Comparison of ENCODE assay signal across 8 cellular contexts in genomic region chr7:30564243-30564892, GRCh38. TPM values are rescaled to one million over a fixed set of nuclear protein-coding genes. Genes with fewer than 3 reads are reported as not detected.
DNase-seq lines count a peak whose midpoint lies in the region; ATAC-seq and TF ChIP-seq lines count a peak whose summit lies in the region.

No MANE protein-coding gene starts in this region.

- peaks cover 0 to 4% (median 0%) of the 10 kb centered on the region in 7 donors for H3K4me1 Mint-ChIP-seq in naive thymus-derived CD4-positive, alpha-beta T cell
- no peaks in the 10 kb centered on the region for H3K4me1 Mint-ChIP-seq in stimulated activated effector memory CD8-positive, alpha-beta T cell treated with anti-CD3 and anti-CD28 coated beads, Interleukin-12 subunit alpha, Interleukin-12 subunit beta, amount 100 ng/mL, for 72 hours

- no peaks in the 10 kb centered on the region for H4K20me1 ChIP-seq in IMR-90 (ENCODE audit: insufficient read depth, low read length)

- intact Hi-C loops in IMR-90 (cut with micrococcal nuclease): loop anchor here (1.0 to 2.0 kb wide), 6 partner anchors 16 to 400 kb away; no protein-coding TSS in a partner anchor
- intact Hi-C loops in naive thymus-derived CD4-positive, alpha-beta T cell (cut with micrococcal nuclease): loop anchor here (1.0 to 10.0 kb wide), 10 partner anchors 16 to 1640 kb away; no protein-coding TSS in a partner anchor

- no peak overlapping the region for H3K18ac ChIP-seq in IMR-90 (ENCODE audit: low read depth, low read length)

- no peak overlapping the region for H3K27ac ChIP-seq in IMR-90 (ENCODE audit: insufficient read depth, low read length)
- H3K27ac ChIP-seq in naive thymus-derived CD4-positive, alpha-beta T cell (ENCODE audit: low read depth, low read length): no peak overlapping the region

- H3K36me3 ChIP-seq in IMR-90 (ENCODE audit: control insufficient read depth, insufficient read depth, low read length): peaks cover 12% of the 10 kb centered on the region
- H3K36me3 ChIP-seq in naive thymus-derived CD4-positive, alpha-beta T cell (ENCODE audit: control insufficient read depth in 2 of 3, insufficient read depth in 3 of 3, low read length in 3 of 3): peaks cover 0 to 54% (median 6%) of the 10 kb centered on the region in 3 experiments

- no peak overlapping the region for H3K23ac ChIP-seq in IMR-90 (ENCODE audit: low read depth, low read length)

- H2BK5ac ChIP-seq in IMR-90 (ENCODE audit: low read depth, low read length, poor library complexity, severe bottlenecking): no peak overlapping the region

- no peak overlapping the region for H4K91ac ChIP-seq in IMR-90 (ENCODE audit: insufficient read depth, low read depth, low read length)

- H4K5ac ChIP-seq in IMR-90 (ENCODE audit: low read depth, low read length): no peak overlapping the region

- dilution Hi-C loops in IMR-90 (cut with HindIII; ENCODE audit: low sequenced_read_pairs, unreplicated experiment): no loop called here

- peak; percentile 91 for TF ChIP-seq CTCF in IMR-90 (conservative IDR thresholded peaks at IDR 0.05; ENCODE audit: low read depth, low read length)

- no peak overlapping the region for H4K8ac ChIP-seq in IMR-90 (ENCODE audit: low read depth in 2 of 2, low read length in 2 of 2)

- no peak overlapping the region for H2BK20ac ChIP-seq in IMR-90 (ENCODE audit: low read depth, low read length)

- no CpG with 5 or more reads among the region's 7 CpGs for WGBS in IMR-90 (ENCODE audit: extremely low coverage in 2 of 2, insufficient read length in 1 of 2), 2 experiments

- no peaks in the 10 kb centered on the region for H3K79me1 ChIP-seq in IMR-90 (ENCODE audit: low read depth in 1 of 2, low read length in 2 of 2)

- H3K9ac ChIP-seq in IMR-90 (ENCODE audit: low read depth, low read length): no peak overlapping the region

- H3K9me1 ChIP-seq in IMR-90 (ENCODE audit: insufficient read depth, low read length): no peaks in the 10 kb centered on the region; the same call in 1 of the 2 replicates

- in situ Hi-C loops in IMR-90 (cut with MboI; ENCODE audit: low sequenced_read_pairs): loop anchor here (5.0 to 10.0 kb wide), 2 partner anchors 287 to 400 kb away; no protein-coding TSS in a partner anchor

- TF ChIP-seq POLR2A in IMR-90 (IDR thresholded peaks at IDR 0.05; ENCODE audit: low read depth, low read length): no peak
- TF ChIP-seq POLR2A in erythroblast (IDR thresholded peaks at IDR 0.05; ENCODE audit: low read length): no peak

- H3K36me3 Mint-ChIP-seq in naive thymus-derived CD4-positive, alpha-beta T cell: peaks cover 9 to 39% (median 23%) of the 10 kb centered on the region in 5 donors
- H3K36me3 Mint-ChIP-seq in stimulated activated effector memory CD8-positive, alpha-beta T cell treated with anti-CD3 and anti-CD28 coated beads, Interleukin-12 subunit alpha, Interleukin-12 subunit beta, amount 100 ng/mL, for 72 hours: peaks cover 28% of the 10 kb centered on the region

- H3K4ac ChIP-seq in IMR-90 (ENCODE audit: low read depth, low read length): no peak overlapping the region

- H3K27me3 ChIP-seq in IMR-90 (ENCODE audit: control insufficient read depth, insufficient read depth, low read length): no peaks in the 10 kb centered on the region
- no peaks in the 10 kb centered on the region for H3K27me3 ChIP-seq in naive thymus-derived CD4-positive, alpha-beta T cell (ENCODE audit: control insufficient read depth in 2 of 2, insufficient read depth in 2 of 2, low read length in 2 of 2)

- POLR2A ChIA-PET in IMR-90 (lab: Charles Lee; ENCODE audit: unreplicated experiment): no interaction called here
- POLR2A ChIA-PET in naive thymus-derived CD4-positive, alpha-beta T cell (lab: Charles Lee): no interaction called here

- peaks cover 6% of the 10 kb centered on the region for H3K4me1 ChIP-seq in IMR-90 (ENCODE audit: control insufficient read depth, insufficient read depth, low read length)
- H3K4me1 ChIP-seq in naive thymus-derived CD4-positive, alpha-beta T cell (ENCODE audit: control insufficient read depth in 2 of 2, insufficient read depth in 2 of 2, low read length in 2 of 2): no peaks in the 10 kb centered on the region

- no peak overlapping the region for H3K4me2 ChIP-seq in IMR-90 (ENCODE audit: low read depth, low read length)

- no peak overlapping the region for H3K4me3 ChIP-seq in IMR-90 (ENCODE audit: insufficient read depth, low read depth, low read length)
- no peak overlapping the region for H3K4me3 ChIP-seq in naive thymus-derived CD4-positive, alpha-beta T cell (ENCODE audit: low read length)

- H3K27me3 Mint-ChIP-seq in naive thymus-derived CD4-positive, alpha-beta T cell: no peaks in the 10 kb centered on the region

- H2AFZ ChIP-seq in IMR-90 (replicated peaks; ENCODE audit: low read length, poor library complexity): peak overlapping the region; percentile 82

- TF ChIP-seq RAD21 in IMR-90 (IDR thresholded peaks at IDR 0.05; ENCODE audit: low read length): peak; percentile 95

- ATAC-seq in GM21576 (IDR thresholded peaks at IDR 0.05; ENCODE audit: unreplicated experiment) (peak; percentile 86), IMR-90 (ENCODE audit: low read depth) (peak; percentile 96)
- peak; percentile 98 for ATAC-seq in naive thymus-derived CD4-positive, alpha-beta T cell
- peak; percentile 90 for ATAC-seq in stimulated activated effector memory CD8-positive, alpha-beta T cell treated with anti-CD3 and anti-CD28 coated beads, Interleukin-12 subunit alpha, Interleukin-12 subunit beta, amount 100 ng/mL, for 72 hours

- no peak overlapping the region for H2BK120ac ChIP-seq in IMR-90 (ENCODE audit: low read depth, low read length)

- H3K9me3 ChIP-seq in IMR-90 (ENCODE audit: control insufficient read depth, insufficient read depth, low read length): no peaks in the 10 kb centered on the region
- no peaks in the 10 kb centered on the region for H3K9me3 ChIP-seq in naive thymus-derived CD4-positive, alpha-beta T cell (ENCODE audit: control insufficient read depth in 2 of 3, low read length in 3 of 3)

- DNase-seq in DMS153 (lab: John Stamatoyannopoulos, UW) (peak; percentile 68), IMR-90 (peak; percentile 80), OCI-M1 (lab: John Stamatoyannopoulos, UW) (peak; percentile 84), activated T-cell treated with anti-CD3 and anti-CD28 coated beads for 1 hour (ENCODE audit: low read depth) (peak; percentile 66), erythroblast (lab: John Stamatoyannopoulos, UW) (peak; percentile 80 to 91)
- peak; percentile 45 to 77 (median 66) for DNase-seq in naive thymus-derived CD4-positive, alpha-beta T cell
- DNase-seq in stimulated activated effector memory CD8-positive, alpha-beta T cell treated with anti-CD3 and anti-CD28 coated beads, Interleukin-12 subunit alpha, Interleukin-12 subunit beta, amount 100 ng/mL, for 72 hours (ENCODE audit: low spot score in 2 of 2): peak; percentile 61 to 80

- no peak overlapping the region for H2AK5ac ChIP-seq in IMR-90 (ENCODE audit: low read depth, low read length)

- no peaks in the 10 kb centered on the region for H3K9me3 Mint-ChIP-seq in naive thymus-derived CD4-positive, alpha-beta T cell
- H3K9me3 Mint-ChIP-seq in stimulated activated effector memory CD8-positive, alpha-beta T cell treated with anti-CD3 and anti-CD28 coated beads, Interleukin-12 subunit alpha, Interleukin-12 subunit beta, amount 100 ng/mL, for 72 hours: no peaks in the 10 kb centered on the region

- peak overlapping the region in 3 of 9 donors; percentile 3 to 39 (median 5) for H3K27ac Mint-ChIP-seq in naive thymus-derived CD4-positive, alpha-beta T cell
- peak overlapping the region; percentile 56 for H3K27ac Mint-ChIP-seq in stimulated activated effector memory CD8-positive, alpha-beta T cell treated with anti-CD3 and anti-CD28 coated beads, Interleukin-12 subunit alpha, Interleukin-12 subunit beta, amount 100 ng/mL, for 72 hours

- no TSS peak for BruUV-seq in IMR-90 (replicated peaks; lab: Mats Ljungman, UMichigan)

- H2BK15ac ChIP-seq in IMR-90 (ENCODE audit: low read depth, low read length): no peak overlapping the region

- no peak overlapping the region for H3K56ac ChIP-seq in IMR-90 (ENCODE audit: extremely low read depth, insufficient read depth, low read length)

- H3K4me3 Mint-ChIP-seq in naive thymus-derived CD4-positive, alpha-beta T cell: peak overlapping the region in 1 of 10 donors; percentile 9
- H3K4me3 Mint-ChIP-seq in stimulated activated effector memory CD8-positive, alpha-beta T cell treated with anti-CD3 and anti-CD28 coated beads, Interleukin-12 subunit alpha, Interleukin-12 subunit beta, amount 100 ng/mL, for 72 hours: no peak overlapping the region

- CTCF ChIA-PET in IMR-90 (lab: Yijun Ruan, JAX): interaction anchor here (0.8 to 1.4 kb wide), 7 partner anchors 14 to 288 kb away, joined by 3 to 16 read pairs (median 3); no protein-coding TSS in a partner anchor
- CTCF ChIA-PET in naive thymus-derived CD4-positive, alpha-beta T cell (lab: Charles Lee): interaction anchor here (0.6 to 4.0 kb wide), 15 partner anchors 9 to 686 kb away, joined by 3 to 45 read pairs (median 6); no protein-coding TSS in a partner anchor

- H3K14ac ChIP-seq in IMR-90 (replicated peaks; ENCODE audit: low read depth, low read length): no peak overlapping the region

- H2AK9ac ChIP-seq in IMR-90 (replicated peaks; ENCODE audit: low read depth, low read length, poor library complexity): no peak overlapping the region

TF ChIP-seq in IMR-90, 13 proteins besides CTCF, POLR2A, EP300 and RAD21 (continues in another document):
- TF ChIP-seq MAZ (IDR thresholded peaks at IDR 0.05; ENCODE audit: borderline replicate concordance, low read depth, low read length): no peak
- TF ChIP-seq USF2 (IDR thresholded peaks at IDR 0.05; ENCODE audit: low read depth, low read length): no peak

RNA-seq across cellular contexts. Expression of gene GARS1, which starts 30.3 kb away (rescaled TPM):
- 105 and 209 TPM in 2 replicates for total RNA-seq in IMR-90 (2012; rRNA removed)
- polyA plus RNA-seq in IMR-90 (2012; rRNA removed): 494 and 551 TPM in 2 replicates
- 298 and 1,288 TPM in 2 replicates for polyA plus RNA-seq in IMR-90 (2012; cell fraction: cytosol; rRNA removed)
- 125 and 513 TPM in 2 replicates for polyA plus RNA-seq in IMR-90 (2012; cell fraction: nucleus; rRNA removed; ENCODE audit: low replicate concordance)
- 100 to 1,000 TPM in 1 of 5 experiments, 10 to 100 TPM in 4; 73.8 to 143 (median 75.8) TPM for total RNA-seq in naive thymus-derived CD4-positive, alpha-beta T cell
- 10 to 100 TPM; 84.9 to 90.2 TPM for polyA plus RNA-seq in naive thymus-derived CD4-positive, alpha-beta T cell

RNA-seq across cellular contexts. Expression of gene GGCT, which starts 59.7 kb away (rescaled TPM):
- total RNA-seq in IMR-90 (2012; rRNA removed): 12.0 and 17.5 TPM in 2 replicates
- polyA plus RNA-seq in IMR-90 (2012; rRNA removed): 18.6 and 19.1 TPM in 2 replicates
- polyA plus RNA-seq in IMR-90 (2012; cell fraction: cytosol; rRNA removed): 12.4 and 17.8 TPM in 2 replicates
- 3.6 and 4.5 TPM in 2 replicates for polyA plus RNA-seq in IMR-90 (2012; cell fraction: nucleus; rRNA removed; ENCODE audit: low replicate concordance)
- total RNA-seq in naive thymus-derived CD4-positive, alpha-beta T cell: 10 to 100 TPM in 4 of 5 experiments, 1 to 10 TPM in 1; 9.5 to 39.2 (median 10.8) TPM
- 10 to 100 TPM; 18.9 to 30.0 TPM for polyA plus RNA-seq in naive thymus-derived CD4-positive, alpha-beta T cell
